ENCODE assay signal across 1 cellular context in the genomic region with DNA sequence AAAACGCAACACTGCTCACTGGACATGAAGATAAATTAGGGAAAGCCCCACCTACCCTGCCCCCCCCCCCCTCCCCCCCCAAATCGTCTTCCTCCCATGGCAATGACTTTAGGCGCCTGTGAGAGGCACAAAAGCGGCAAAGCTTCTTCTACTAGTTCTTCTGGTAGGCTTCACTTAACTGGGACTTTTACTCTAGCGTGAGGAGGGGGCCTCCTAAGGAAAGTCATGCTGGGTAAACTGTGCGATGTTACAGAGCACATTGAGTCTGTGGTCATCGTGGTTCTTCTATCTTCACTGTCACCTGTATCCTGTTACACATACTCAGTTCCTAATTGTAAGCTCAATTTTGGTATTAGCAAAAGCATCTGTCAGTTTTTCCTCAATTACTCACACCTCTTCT.
TF ChIP-seq lines count a peak whose summit lies in the region.

No MANE protein-coding gene starts in this region.

TF ChIP-seq in K562, 482 proteins besides CTCF, POLR2A, EP300 and RAD21 (continues in another document):
- TF ChIP-seq NR3C1 (CRISPR knock-in tag; IDR thresholded peaks at IDR 0.05) = no peak
- TF ChIP-seq SRSF3 (IDR thresholded peaks at IDR 0.05; ENCODE audit: insufficient read depth, low read length) = no peak
- peak; percentile 48; the same call in 1 of the 2 replicates for TF ChIP-seq PML (IDR thresholded peaks at IDR 0.05; ENCODE audit: low read length)
- no peak for TF ChIP-seq HNRNPLL (IDR thresholded peaks at IDR 0.05; ENCODE audit: low read depth, low read length, poor library complexity, severe bottlenecking)
- no peak for TF ChIP-seq GATAD2A (IDR thresholded peaks at IDR 0.05)
- TF ChIP-seq, protein P1, sequence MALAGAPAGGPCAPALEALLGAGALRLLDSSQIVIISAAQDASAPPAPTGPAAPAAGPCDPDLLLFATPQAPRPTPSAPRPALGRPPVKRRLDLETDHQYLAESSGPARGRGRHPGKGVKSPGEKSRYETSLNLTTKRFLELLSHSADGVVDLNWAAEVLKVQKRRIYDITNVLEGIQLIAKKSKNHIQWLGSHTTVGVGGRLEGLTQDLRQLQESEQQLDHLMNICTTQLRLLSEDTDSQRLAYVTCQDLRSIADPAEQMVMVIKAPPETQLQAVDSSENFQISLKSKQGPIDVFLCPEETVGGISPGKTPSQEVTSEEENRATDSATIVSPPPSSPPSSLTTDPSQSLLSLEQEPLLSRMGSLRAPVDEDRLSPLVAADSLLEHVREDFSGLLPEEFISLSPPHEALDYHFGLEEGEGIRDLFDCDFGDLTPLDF (CRISPR knock-in tag; IDR thresholded peaks at IDR 0.05) = no peak
- TF ChIP-seq ZC3H4 (CRISPR knock-in tag; IDR thresholded peaks at IDR 0.05; ENCODE audit: borderline replicate concordance) = no peak
- TF ChIP-seq ATF1 (CRISPR knock-in tag; IDR thresholded peaks at IDR 0.05) = no peak
- TF ChIP-seq ATF1 (tag; IDR thresholded peaks at IDR 0.05) = no peak
- no peak for TF ChIP-seq ZNF12 (CRISPR knock-in tag; IDR thresholded peaks at IDR 0.05)
- TF ChIP-seq ZNF740 (CRISPR knock-in tag; IDR thresholded peaks at IDR 0.05) = peak; percentile 70; the same call in 1 of the 2 replicates
- TF ChIP-seq ZNF740 (tag; IDR thresholded peaks at IDR 0.05) = peak in 1 of 2 experiments; percentile 87; a peak in 2 of 4 replicates
- TF ChIP-seq, protein P2, sequence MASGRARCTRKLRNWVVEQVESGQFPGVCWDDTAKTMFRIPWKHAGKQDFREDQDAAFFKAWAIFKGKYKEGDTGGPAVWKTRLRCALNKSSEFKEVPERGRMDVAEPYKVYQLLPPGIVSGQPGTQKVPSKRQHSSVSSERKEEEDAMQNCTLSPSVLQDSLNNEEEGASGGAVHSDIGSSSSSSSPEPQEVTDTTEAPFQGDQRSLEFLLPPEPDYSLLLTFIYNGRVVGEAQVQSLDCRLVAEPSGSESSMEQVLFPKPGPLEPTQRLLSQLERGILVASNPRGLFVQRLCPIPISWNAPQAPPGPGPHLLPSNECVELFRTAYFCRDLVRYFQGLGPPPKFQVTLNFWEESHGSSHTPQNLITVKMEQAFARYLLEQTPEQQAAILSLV (tag; IDR thresholded peaks at IDR 0.05) = no peak
- no peak for TF ChIP-seq HDAC1 (IDR thresholded peaks at IDR 0.05)
- TF ChIP-seq GATAD2B (IDR thresholded peaks at IDR 0.05; ENCODE audit: borderline replicate concordance) = no peak
- 0 out of 4 replicates have a peak, but pooled peaks of 1 of the 2 experiments have one; percentile 31 for TF ChIP-seq SRF (CRISPR knock-in tag; IDR thresholded peaks at IDR 0.05)
- no peak for TF ChIP-seq SMAD3 (CRISPR knock-in tag; conservative IDR thresholded peaks at IDR 0.05)
- no peak for TF ChIP-seq ZNF280B (CRISPR knock-in tag; IDR thresholded peaks at IDR 0.05)
- TF ChIP-seq TEAD2 (tag; IDR thresholded peaks at IDR 0.05) = no peak
- no peak for TF ChIP-seq L3MBTL2 (IDR thresholded peaks at IDR 0.05)
- peak; percentile 6 for TF ChIP-seq MEIS2 (IDR thresholded peaks at IDR 0.05; ENCODE audit: partially characterized antibody)
- TF ChIP-seq HOXB6 (CRISPR knock-in tag; IDR thresholded peaks at IDR 0.05; ENCODE audit: borderline replicate concordance) = no peak
- peak; percentile 87 for TF ChIP-seq TCF3 (CRISPR knock-in tag; IDR thresholded peaks at IDR 0.05)
- no peak for TF ChIP-seq POLR2AphosphoS2 (IDR thresholded peaks at IDR 0.05; ENCODE audit: low read length)
- TF ChIP-seq HNRNPK (IDR thresholded peaks at IDR 0.05; ENCODE audit: low read depth, low read length, poor library complexity, severe bottlenecking) = peak; percentile 25
- no peak for TF ChIP-seq TBL1XR1 (IDR thresholded peaks at IDR 0.05; ENCODE audit: low read length in 2 of 2)
- TF ChIP-seq MTA1 (IDR thresholded peaks at IDR 0.05; ENCODE audit: borderline replicate concordance) = no peak
- TF ChIP-seq, protein P3, sequence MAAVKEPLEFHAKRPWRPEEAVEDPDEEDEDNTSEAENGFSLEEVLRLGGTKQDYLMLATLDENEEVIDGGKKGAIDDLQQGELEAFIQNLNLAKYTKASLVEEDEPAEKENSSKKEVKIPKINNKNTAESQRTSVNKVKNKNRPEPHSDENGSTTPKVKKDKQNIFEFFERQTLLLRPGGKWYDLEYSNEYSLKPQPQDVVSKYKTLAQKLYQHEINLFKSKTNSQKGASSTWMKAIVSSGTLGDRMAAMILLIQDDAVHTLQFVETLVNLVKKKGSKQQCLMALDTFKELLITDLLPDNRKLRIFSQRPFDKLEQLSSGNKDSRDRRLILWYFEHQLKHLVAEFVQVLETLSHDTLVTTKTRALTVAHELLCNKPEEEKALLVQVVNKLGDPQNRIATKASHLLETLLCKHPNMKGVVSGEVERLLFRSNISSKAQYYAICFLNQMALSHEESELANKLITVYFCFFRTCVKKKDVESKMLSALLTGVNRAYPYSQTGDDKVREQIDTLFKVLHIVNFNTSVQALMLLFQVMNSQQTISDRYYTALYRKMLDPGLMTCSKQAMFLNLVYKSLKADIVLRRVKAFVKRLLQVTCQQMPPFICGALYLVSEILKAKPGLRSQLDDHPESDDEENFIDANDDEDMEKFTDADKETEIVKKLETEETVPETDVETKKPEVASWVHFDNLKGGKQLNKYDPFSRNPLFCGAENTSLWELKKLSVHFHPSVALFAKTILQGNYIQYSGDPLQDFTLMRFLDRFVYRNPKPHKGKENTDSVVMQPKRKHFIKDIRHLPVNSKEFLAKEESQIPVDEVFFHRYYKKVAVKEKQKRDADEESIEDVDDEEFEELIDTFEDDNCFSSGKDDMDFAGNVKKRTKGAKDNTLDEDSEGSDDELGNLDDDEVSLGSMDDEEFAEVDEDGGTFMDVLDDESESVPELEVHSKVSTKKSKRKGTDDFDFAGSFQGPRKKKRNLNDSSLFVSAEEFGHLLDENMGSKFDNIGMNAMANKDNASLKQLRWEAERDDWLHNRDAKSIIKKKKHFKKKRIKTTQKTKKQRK (IDR thresholded peaks at IDR 0.05; ENCODE audit: borderline replicate concordance, low read depth, low read length) = no peak
- TF ChIP-seq PTRF (tag; IDR thresholded peaks at IDR 0.05) = no peak
- TF ChIP-seq MCM5 (IDR thresholded peaks at IDR 0.05; ENCODE audit: low read depth) = no peak
- peak; percentile 73 for TF ChIP-seq ARID1B (IDR thresholded peaks at IDR 0.05)
- TF ChIP-seq, protein P4, sequence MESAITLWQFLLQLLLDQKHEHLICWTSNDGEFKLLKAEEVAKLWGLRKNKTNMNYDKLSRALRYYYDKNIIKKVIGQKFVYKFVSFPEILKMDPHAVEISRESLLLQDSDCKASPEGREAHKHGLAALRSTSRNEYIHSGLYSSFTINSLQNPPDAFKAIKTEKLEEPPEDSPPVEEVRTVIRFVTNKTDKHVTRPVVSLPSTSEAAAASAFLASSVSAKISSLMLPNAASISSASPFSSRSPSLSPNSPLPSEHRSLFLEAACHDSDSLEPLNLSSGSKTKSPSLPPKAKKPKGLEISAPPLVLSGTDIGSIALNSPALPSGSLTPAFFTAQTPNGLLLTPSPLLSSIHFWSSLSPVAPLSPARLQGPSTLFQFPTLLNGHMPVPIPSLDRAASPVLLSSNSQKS (CRISPR knock-in tag; IDR thresholded peaks at IDR 0.05) = no peak
- peak; percentile 66 for TF ChIP-seq TAL1 (IDR thresholded peaks at IDR 0.05)
- TF ChIP-seq E4F1 (CRISPR knock-in tag; IDR thresholded peaks at IDR 0.05; ENCODE audit: borderline replicate concordance) = no peak
- TF ChIP-seq CC2D1A (IDR thresholded peaks at IDR 0.05) = no peak
- TF ChIP-seq GTF2E2 (tag; IDR thresholded peaks at IDR 0.05) = no peak
- TF ChIP-seq ZNF589 (CRISPR knock-in tag; IDR thresholded peaks at IDR 0.05; ENCODE audit: low read depth) = no peak
- TF ChIP-seq FOXO4 (CRISPR knock-in tag; IDR thresholded peaks at IDR 0.05) = no peak
- TF ChIP-seq ZNF23 (CRISPR knock-in tag; IDR thresholded peaks at IDR 0.05) = no peak
- no peak for TF ChIP-seq PYGO2 (tag; IDR thresholded peaks at IDR 0.05)
- TF ChIP-seq ZC3H8 (IDR thresholded peaks at IDR 0.05) = no peak
- no peak for TF ChIP-seq CREB1 (IDR thresholded peaks at IDR 0.05)
- TF ChIP-seq CREB1 (CRISPR knock-in tag; IDR thresholded peaks at IDR 0.05) = no peak
- TF ChIP-seq MYNN (IDR thresholded peaks at IDR 0.05) = peak; percentile 92; the same call in 1 of the 2 replicates
- TF ChIP-seq MYNN (CRISPR knock-in tag; IDR thresholded peaks at IDR 0.05) = peak; percentile 69; the same call in 1 of the 2 replicates
- no peak for TF ChIP-seq SP1 (CRISPR knock-in tag; IDR thresholded peaks at IDR 0.05)
- no peak for TF ChIP-seq SREBF2 (CRISPR knock-in tag; IDR thresholded peaks at IDR 0.05)
- no peak for TF ChIP-seq ZKSCAN1 (IDR thresholded peaks at IDR 0.05; ENCODE audit: low read depth, low read length)
- TF ChIP-seq NR1H2 (CRISPR knock-in tag; IDR thresholded peaks at IDR 0.05) = no peak
- TF ChIP-seq, protein P5, sequence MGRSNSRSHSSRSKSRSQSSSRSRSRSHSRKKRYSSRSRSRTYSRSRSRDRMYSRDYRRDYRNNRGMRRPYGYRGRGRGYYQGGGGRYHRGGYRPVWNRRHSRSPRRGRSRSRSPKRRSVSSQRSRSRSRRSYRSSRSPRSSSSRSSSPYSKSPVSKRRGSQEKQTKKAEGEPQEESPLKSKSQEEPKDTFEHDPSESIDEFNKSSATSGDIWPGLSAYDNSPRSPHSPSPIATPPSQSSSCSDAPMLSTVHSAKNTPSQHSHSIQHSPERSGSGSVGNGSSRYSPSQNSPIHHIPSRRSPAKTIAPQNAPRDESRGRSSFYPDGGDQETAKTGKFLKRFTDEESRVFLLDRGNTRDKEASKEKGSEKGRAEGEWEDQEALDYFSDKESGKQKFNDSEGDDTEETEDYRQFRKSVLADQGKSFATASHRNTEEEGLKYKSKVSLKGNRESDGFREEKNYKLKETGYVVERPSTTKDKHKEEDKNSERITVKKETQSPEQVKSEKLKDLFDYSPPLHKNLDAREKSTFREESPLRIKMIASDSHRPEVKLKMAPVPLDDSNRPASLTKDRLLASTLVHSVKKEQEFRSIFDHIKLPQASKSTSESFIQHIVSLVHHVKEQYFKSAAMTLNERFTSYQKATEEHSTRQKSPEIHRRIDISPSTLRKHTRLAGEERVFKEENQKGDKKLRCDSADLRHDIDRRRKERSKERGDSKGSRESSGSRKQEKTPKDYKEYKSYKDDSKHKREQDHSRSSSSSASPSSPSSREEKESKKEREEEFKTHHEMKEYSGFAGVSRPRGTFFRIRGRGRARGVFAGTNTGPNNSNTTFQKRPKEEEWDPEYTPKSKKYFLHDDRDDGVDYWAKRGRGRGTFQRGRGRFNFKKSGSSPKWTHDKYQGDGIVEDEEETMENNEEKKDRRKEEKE (IDR thresholded peaks at IDR 0.05; ENCODE audit: borderline replicate concordance in 1 of 2, control insufficient read depth in 1 of 2, low read depth in 2 of 2, low read length in 1 of 2) = 0 out of 4 replicates have a peak, but pooled peaks of 1 of the 2 experiments have one; percentile 36
- no peak for TF ChIP-seq SMAD4 (CRISPR knock-in tag; conservative IDR thresholded peaks at IDR 0.05)
- no peak for TF ChIP-seq ZBTB34 (CRISPR knock-in tag; IDR thresholded peaks at IDR 0.05)
- no peak for TF ChIP-seq XRCC3 (IDR thresholded peaks at IDR 0.05)
